In genomic region chr2:52805901-52806410, GRCh38 we compare ENCODE assay signal across 15 cellular contexts.
DNase-seq lines count a peak whose midpoint lies in the region; ATAC-seq and TF ChIP-seq lines count a peak whose summit lies in the region.
"Had no signal": no experiment of that assay in that cellular context is flagged by ENCODE, and none has a peak within 500 bp of the region (broad histone marks: within the 10 kb centered on the region; RNA-seq: fewer than 3 reads in every experiment).

No MANE protein-coding gene starts in this region.

- H2AFZ ChIP-seq in fibroblast of lung (ENCODE audit: low read length) = no peak overlapping the region
- H2AFZ ChIP-seq: GM23248 had no signal

- no peaks in the 10 kb centered on the region for H3K79me1 ChIP-seq in mesendoderm (ENCODE audit: low read length)

- no peak overlapping the region for H4K8ac ChIP-seq in mesendoderm (ENCODE audit: low read depth, low read length)

- no peaks in the 10 kb centered on the region for H3K27me3 ChIP-seq in fibroblast of lung (ENCODE audit: control insufficient read depth, insufficient read depth, low read length)
- H3K27me3 ChIP-seq in mesendoderm (ENCODE audit: insufficient read depth, low read length, poor library complexity) = no peaks in the 10 kb centered on the region

- no peak overlapping the region for H2BK5ac ChIP-seq in mesendoderm (ENCODE audit: low read length)

- no peak overlapping the region for H3K27ac Mint-ChIP-seq in stimulated activated effector memory CD8-positive, alpha-beta T cell treated with anti-CD3 and anti-CD28 coated beads, Interleukin-12 subunit alpha, Interleukin-12 subunit beta, amount 100 ng/mL, for 72 hours
- H3K27ac Mint-ChIP-seq: CD4-positive, alpha-beta T cell had no signal

- no peak overlapping the region for H2BK120ac ChIP-seq in mesendoderm (ENCODE audit: low read depth, low read length)

- H3K23ac ChIP-seq in mesendoderm (ENCODE audit: low read length) = no peak overlapping the region

- no peak overlapping the region for H3K4me3 ChIP-seq in fibroblast of lung (replicated peaks in 1 of 4; ENCODE audit: control extremely low read depth in 1 of 4, insufficient read depth in 1 of 4, low read depth in 3 of 4, low read length in 4 of 4)
- H3K4me3 ChIP-seq in mesendoderm (ENCODE audit: low read length) = no peak overlapping the region
- H3K4me3 ChIP-seq: GM23248, HAP-1 had no signal

- no peaks in the 10 kb centered on the region for H3K9me3 ChIP-seq in fibroblast of lung (ENCODE audit: control insufficient read depth, insufficient read depth, low read depth, low read length)
- H3K9me3 ChIP-seq: Caco-2, HAP-1 had no signal

- H3K4me3 Mint-ChIP-seq in stimulated activated effector memory CD8-positive, alpha-beta T cell treated with anti-CD3 and anti-CD28 coated beads, Interleukin-12 subunit alpha, Interleukin-12 subunit beta, amount 100 ng/mL, for 72 hours = no peak overlapping the region
- H3K4me3 Mint-ChIP-seq: CD4-positive, alpha-beta T cell had no signal

- no peaks in the 10 kb centered on the region for H3K9me3 Mint-ChIP-seq in stimulated activated effector memory CD8-positive, alpha-beta T cell treated with anti-CD3 and anti-CD28 coated beads, Interleukin-12 subunit alpha, Interleukin-12 subunit beta, amount 100 ng/mL, for 72 hours

- no peak overlapping the region for H3K4me2 ChIP-seq in fibroblast of lung (ENCODE audit: extremely low read depth, insufficient read depth, low read length)
- H3K4me2 ChIP-seq in mesendoderm (ENCODE audit: low read length) = no peak overlapping the region

- H3K79me2 ChIP-seq in fibroblast of lung (ENCODE audit: control insufficient read depth, insufficient read depth, low read length) (no peaks in the 10 kb centered on the region), mesendoderm (ENCODE audit: control insufficient read depth, insufficient read depth, low read length) (no peaks in the 10 kb centered on the region)

- no peak overlapping the region for H3K56ac ChIP-seq in mesendoderm (ENCODE audit: low read length)

- no peak overlapping the region for H4K5ac ChIP-seq in mesendoderm (ENCODE audit: low read length)

- H3K27ac ChIP-seq in fibroblast of lung (ENCODE audit: insufficient read depth, low read length) = no peak overlapping the region
- no peak overlapping the region for H3K27ac ChIP-seq in mesendoderm (ENCODE audit: low read depth, low read length)
- H3K27ac ChIP-seq: C4-2B, GM23248 had no signal

- H3K4me1 ChIP-seq in fibroblast of lung (ENCODE audit: control insufficient read depth, extremely low read depth, insufficient read depth, low read length) = no peaks in the 10 kb centered on the region
- no peaks in the 10 kb centered on the region for H3K4me1 ChIP-seq in mesendoderm (ENCODE audit: control insufficient read depth, low read depth, low read length)
- H3K4me1 ChIP-seq: Caco-2, HAP-1 had no signal

- H3K18ac ChIP-seq in mesendoderm (ENCODE audit: low read length) = no peak overlapping the region

- H3K36me3 Mint-ChIP-seq in stimulated activated effector memory CD8-positive, alpha-beta T cell treated with anti-CD3 and anti-CD28 coated beads, Interleukin-12 subunit alpha, Interleukin-12 subunit beta, amount 100 ng/mL, for 72 hours = no peaks in the 10 kb centered on the region

- no peaks in the 10 kb centered on the region for H3K4me1 Mint-ChIP-seq in stimulated activated effector memory CD8-positive, alpha-beta T cell treated with anti-CD3 and anti-CD28 coated beads, Interleukin-12 subunit alpha, Interleukin-12 subunit beta, amount 100 ng/mL, for 72 hours

- H3K4ac ChIP-seq in mesendoderm (ENCODE audit: low read depth, low read length) = no peak overlapping the region

- intact Hi-C loops in Right ventricle myocardium superior (cut with DNase I) = no loop called here

- no peak for TF ChIP-seq CTCF in fibroblast of lung (conservative IDR thresholded peaks at IDR 0.05 in 1 of 2, IDR thresholded peaks at IDR 0.05 in 1 of 2; ENCODE audit: low read depth in 1 of 2, low read length in 2 of 2)

- no peak overlapping the region for H2AK5ac ChIP-seq in mesendoderm (ENCODE audit: low read length)

- H3K36me3 ChIP-seq in fibroblast of lung (ENCODE audit: control insufficient read depth, insufficient read depth, low read length) (no peaks in the 10 kb centered on the region), mesendoderm (ENCODE audit: control insufficient read depth, insufficient read depth, low read length) (no peaks in the 10 kb centered on the region)
- H3K36me3 ChIP-seq: HAP-1 had no signal

- H3K9ac ChIP-seq in fibroblast of lung (ENCODE audit: insufficient read depth, low read length) (no peak overlapping the region), mesendoderm (ENCODE audit: low read length) (no peak overlapping the region)
- H3K9ac ChIP-seq: GM23248 had no signal

- peak; percentile 48 for ATAC-seq in stimulated activated effector memory CD8-positive, alpha-beta T cell treated with anti-CD3 and anti-CD28 coated beads, Interleukin-12 subunit alpha, Interleukin-12 subunit beta, amount 100 ng/mL, for 72 hours
- ATAC-seq in Right ventricle myocardium superior (ENCODE audit: poor library complexity) = no peak
- no peak for ATAC-seq in GM19324 (IDR thresholded peaks at IDR 0.05; ENCODE audit: low FRiP score, unreplicated experiment)

- no peaks in the 10 kb centered on the region for H4K20me1 ChIP-seq in fibroblast of lung (ENCODE audit: control insufficient read depth, extremely low read depth, insufficient read depth, low read length)

- H2BK15ac ChIP-seq in mesendoderm (replicated peaks; ENCODE audit: low read depth) = no peak overlapping the region

- peak; percentile 95 for DNase-seq in amniotic epithelial cell (ENCODE audit: low read depth)
- peak; percentile 17 to 19 for DNase-seq in fibroblast of lung (ENCODE audit: low read depth in 2 of 2)
- DNase-seq in kidney glomerular epithelial cell (lab: John Stamatoyannopoulos, UW) = peak; percentile 13
- DNase-seq in stimulated activated effector memory CD8-positive, alpha-beta T cell treated with anti-CD3 and anti-CD28 coated beads, Interleukin-12 subunit alpha, Interleukin-12 subunit beta, amount 100 ng/mL, for 72 hours (ENCODE audit: low spot score in 2 of 2) = no peak
- DNase-seq in NAMALWA (ENCODE audit: low spot score) = no peak
- DNase-seq in Right ventricle myocardium superior = no peak
- DNase-seq in mesendoderm = no peak
- DNase-seq: ACHN; AML-193; Caco-2; CD4-positive, alpha-beta T cell; GM23248 had no signal

Comparison
In these comparisons a context has a peak if more than half of its experiments do, and no peak if none do; other contexts are left out.
1. DNase-seq: peak in amniotic epithelial cell (single experiment), fibroblast of lung (2 of 2) and kidney glomerular epithelial cell (single experiment); none in stimulated activated effector memory CD8-positive, alpha-beta T cell treated with anti-CD3 and anti-CD28 coated beads, Interleukin-12 subunit alpha, Interleukin-12 subunit beta, amount 100 ng/mL, for 72 hours (0 of 2), NAMALWA (single experiment), Right ventricle myocardium superior (single experiment) and mesendoderm (single experiment).